Comparison of ENCODE assay signal across 26 cellular contexts in genomic region chr7:147885906-147886305, GRCh38.
"Had no signal": no experiment of that assay in that cellular context is flagged by ENCODE, and none has a peak within 500 bp of the region (broad histone marks: within the 10 kb centered on the region; RNA-seq: fewer than 3 reads in every experiment).

No MANE protein-coding gene starts in this region.

- H3K36me3 ChIP-seq: ascending aorta, Peyer's patch had no signal

- DNase-seq: activated B cell treated with CpG ODN at 0.5 μM for 24 hours; activated CD4-positive, alpha-beta T cell treated with anti-CD3 and anti-CD28 coated beads for 1 hour; activated CD4-positive, alpha-beta T cell treated with anti-CD3 and anti-CD28 coated beads, Interleukin-2, amount 10 ng/mL, durations not matched to agents 24 days and 14 days; activated CD4-positive, alpha-beta T cell treated with anti-CD3 and anti-CD28 coated beads, Interleukin-2, amount 50 U/mL, for 48 hours; activated CD8-positive, alpha-beta memory T cell treated with anti-CD3 and anti-CD28 coated beads, Interleukin-2, amount 10 ng/mL, durations not matched to agents 7 days and 5 days; activated effector memory CD4-positive, alpha-beta T cell treated with anti-CD3 and anti-CD28 coated beads, Interleukin-2, amount 50 U/mL, for 16 hours; activated naive CD4-positive, alpha-beta T cell treated with Interleukin-2 at 50 U/mL for 16 hours; activated naive CD8-positive, alpha-beta T cell treated with anti-CD3 and anti-CD28 coated beads, Interleukin-2, amount 50 U/mL, for 24 hours; activated T-cell treated with anti-CD3 and anti-CD28 coated beads, Interleukin-2, amount 50 U/mL, for 24 hours; amniotic stem cell; body of pancreas; central memory CD4-positive, alpha-beta T cell; KG1; NCI-H1048; NCI-H146; NCI-H187 treated with DMSO at 0.1 percent for 48 hours; NCI-H2081 treated with DMSO at 0.1 percent for 48 hours; NCI-H446; NCI-H524; OCI-M1; Peyer's patch; SHP77 had no signal

- H3K9me3 ChIP-seq: ascending aorta, body of pancreas had no signal

- H3K4me1 ChIP-seq: ascending aorta, body of pancreas, Peyer's patch had no signal

- H3K4me3 ChIP-seq: ascending aorta, body of pancreas, Peyer's patch had no signal

- FAIRE-seq: bronchial epithelial cell, TTC549 had no signal

- ATAC-seq: activated CD8-positive, alpha-beta memory T cell treated with anti-CD3 and anti-CD28 coated beads, Interleukin-2, amount 10 ng/mL, durations not matched to agents 7 days and 5 days; activated naive CD4-positive, alpha-beta T cell treated with anti-CD3 and anti-CD28 coated beads, Interleukin-2, amount 50 U/mL, for 72 hours; activated naive CD8-positive, alpha-beta T cell treated with anti-CD3 and anti-CD28 coated beads, Interleukin-2, amount 50 U/mL, for 24 hours; body of pancreas had no signal

- H3K27ac ChIP-seq: ascending aorta, body of pancreas, Peyer's patch had no signal

- H3K27me3 ChIP-seq: ascending aorta, body of pancreas, Peyer's patch had no signal
